16 cellular contexts compared by ENCODE assay signal in the genomic region with DNA sequence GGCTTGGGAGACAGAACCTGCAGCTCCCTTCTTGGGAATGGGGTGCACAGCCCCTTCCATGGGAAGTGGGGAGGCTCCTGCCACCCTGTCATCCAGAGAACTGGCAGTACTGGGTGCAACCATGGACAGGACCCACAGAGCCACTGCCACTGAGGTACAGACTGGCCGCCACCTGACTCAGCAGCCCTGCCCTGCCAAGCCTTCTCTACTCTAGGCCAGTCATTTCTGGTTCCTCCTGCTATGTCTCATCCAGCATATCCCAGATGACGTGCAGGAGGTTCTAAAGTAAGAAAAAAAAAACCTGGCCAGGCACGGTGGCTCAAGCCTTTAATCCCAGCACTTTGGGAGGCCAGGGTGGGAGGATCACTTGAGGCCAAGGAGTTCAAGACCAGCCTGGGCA.
DNase-seq lines count a peak whose midpoint lies in the region; ATAC-seq and FAIRE-seq lines count a peak whose summit lies in the region.
"Had no signal": no experiment of that assay in that cellular context is flagged by ENCODE, and none has a peak within 500 bp of the region (broad histone marks: within the 10 kb centered on the region; RNA-seq: fewer than 3 reads in every experiment).

No MANE protein-coding gene starts in this region.

- no peak overlapping the region for H3K27ac Mint-ChIP-seq in activated T-helper 17 cell treated with anti-CD3 and anti-CD28 coated beads, Interleukin-2, amount 50 U/mL, for 72 hours
- H3K27ac Mint-ChIP-seq in activated naive CD4-positive, alpha-beta T cell treated with anti-CD3 and anti-CD28 coated beads, Interleukin-2, amount 10 ng/mL, durations not matched to agents 7 days and 5 days: no peak overlapping the region

- H3K36me3 ChIP-seq in GM23248 (ENCODE audit: low read depth): no peaks in the 10 kb centered on the region

- no peak overlapping the region for H2AFZ ChIP-seq in GM23248

- H4K20me1 ChIP-seq in GM23248 (ENCODE audit: insufficient read depth): no peaks in the 10 kb centered on the region

- no peak overlapping the region for H3K4me3 ChIP-seq in GM23248
- H3K4me3 ChIP-seq: A549 had no signal

- DNase-seq in GM23248 (peak; percentile 32), urothelium cell line (ENCODE audit: low spot score) (no peak)
- no peak for DNase-seq in activated naive CD4-positive, alpha-beta T cell treated with anti-CD3 and anti-CD28 coated beads, Interleukin-2, amount 10 ng/mL, durations not matched to agents 7 days and 5 days
- DNase-seq: BE2C; Caco-2; CD8-positive, alpha-beta memory T cell; DND-41; GDM1; HCEC 1CT had no signal

- no peaks in the 10 kb centered on the region for H3K4me1 ChIP-seq in GM23248 (ENCODE audit: insufficient read depth)
- H3K4me1 ChIP-seq: A549, BE2C, Caco-2 had no signal

- no peaks in the 10 kb centered on the region for H3F3A ChIP-seq in GM23248 (ENCODE audit: insufficient read depth)

- H3K4me1 Mint-ChIP-seq in activated T-helper 17 cell treated with anti-CD3 and anti-CD28 coated beads, Interleukin-2, amount 50 U/mL, for 72 hours: peaks cover 13% of the 10 kb centered on the region
- peaks cover 33% of the 10 kb centered on the region for H3K4me1 Mint-ChIP-seq in activated naive CD4-positive, alpha-beta T cell treated with anti-CD3 and anti-CD28 coated beads, Interleukin-2, amount 10 ng/mL, durations not matched to agents 7 days and 5 days

- H3K9me3 Mint-ChIP-seq in activated T-helper 17 cell treated with anti-CD3 and anti-CD28 coated beads, Interleukin-2, amount 50 U/mL, for 72 hours: no peaks in the 10 kb centered on the region
- H3K9me3 Mint-ChIP-seq in activated naive CD4-positive, alpha-beta T cell treated with anti-CD3 and anti-CD28 coated beads, Interleukin-2, amount 10 ng/mL, durations not matched to agents 7 days and 5 days: no peaks in the 10 kb centered on the region
- H3K9me3 Mint-ChIP-seq: CD8-positive, alpha-beta memory T cell had no signal

- no peak overlapping the region for H3K9ac ChIP-seq in GM23248

- in situ Hi-C loops in GM23248 (cut with MboI): no loop called here

- peak; percentile 48 for ATAC-seq in activated T-helper 17 cell treated with anti-CD3 and anti-CD28 coated beads, Interleukin-2, amount 50 U/mL, for 72 hours (replicated peaks)
- peak; percentile 87 for ATAC-seq in esophagus mucosa
- no peak for ATAC-seq in GM18909 (IDR thresholded peaks at IDR 0.05; ENCODE audit: poor library complexity, unreplicated experiment)
- ATAC-seq in GM19395 (IDR thresholded peaks at IDR 0.05; ENCODE audit: unreplicated experiment): no peak
- ATAC-seq: A549 had no signal

- H3K9me3 ChIP-seq in GM23248 (ENCODE audit: low read depth): no peaks in the 10 kb centered on the region
- H3K9me3 ChIP-seq: A549, BE2C, Caco-2 had no signal

- no peaks in the 10 kb centered on the region for H3K9me2 ChIP-seq in GM23248 (ENCODE audit: insufficient read depth)

- FAIRE-seq in urothelium cell line (lab: Jason Lieb, UNC): peak; percentile 46
- FAIRE-seq: A549, GM12892, GM19239 had no signal

- H3K36me3 Mint-ChIP-seq in activated T-helper 17 cell treated with anti-CD3 and anti-CD28 coated beads, Interleukin-2, amount 50 U/mL, for 72 hours (ENCODE audit: low read depth): peaks cover 71% of the 10 kb centered on the region
- H3K36me3 Mint-ChIP-seq in activated naive CD4-positive, alpha-beta T cell treated with anti-CD3 and anti-CD28 coated beads, Interleukin-2, amount 10 ng/mL, durations not matched to agents 7 days and 5 days: peaks cover 42% of the 10 kb centered on the region

- no peaks in the 10 kb centered on the region for H3K27me3 Mint-ChIP-seq in activated T-helper 17 cell treated with anti-CD3 and anti-CD28 coated beads, Interleukin-2, amount 50 U/mL, for 72 hours
- no peaks in the 10 kb centered on the region for H3K27me3 Mint-ChIP-seq in activated naive CD4-positive, alpha-beta T cell treated with anti-CD3 and anti-CD28 coated beads, Interleukin-2, amount 10 ng/mL, durations not matched to agents 7 days and 5 days
- H3K27me3 Mint-ChIP-seq: CD8-positive, alpha-beta memory T cell had no signal

- CTCF ChIA-PET in activated naive CD4-positive, alpha-beta T cell treated with anti-CD3 and anti-CD28 coated beads, Interleukin-2, amount 10 ng/mL, durations not matched to agents 7 days and 5 days (lab: Charles Lee): interaction anchor here (0.9 kb wide), 1 partner anchor 732 kb away, joined by 3 read pairs; no protein-coding TSS in a partner anchor

- no peak overlapping the region for H3K4me2 ChIP-seq in GM23248 (ENCODE audit: unreplicated experiment)
- H3K4me2 ChIP-seq: A549 had no signal

- H3K27ac ChIP-seq in GM23248: no peak overlapping the region
- H3K27ac ChIP-seq: A549 had no signal

- H3K4me3 Mint-ChIP-seq in activated T-helper 17 cell treated with anti-CD3 and anti-CD28 coated beads, Interleukin-2, amount 50 U/mL, for 72 hours: no peak overlapping the region
- no peak overlapping the region for H3K4me3 Mint-ChIP-seq in activated naive CD4-positive, alpha-beta T cell treated with anti-CD3 and anti-CD28 coated beads, Interleukin-2, amount 10 ng/mL, durations not matched to agents 7 days and 5 days

- no peaks in the 10 kb centered on the region for H3K79me2 ChIP-seq in GM23248 (ENCODE audit: insufficient read depth)

- 78 to 84% methylated on average over 3 of the region's 3 CpGs for WGBS in GM23248 (ENCODE audit: low coverage in 1 of 2, low lambda C conversion rate in 2 of 2, missing lambda C conversion rate in 2 of 2), 2 experiments

- no peaks in the 10 kb centered on the region for H3K27me3 ChIP-seq in GM23248 (replicated peaks; ENCODE audit: insufficient read depth)
- H3K27me3 ChIP-seq: BE2C had no signal

Comparison
In these comparisons a context has a peak if more than half of its experiments do, and no peak if none do; other contexts are left out.
1. ATAC-seq: peak in activated T-helper 17 cell treated with anti-CD3 and anti-CD28 coated beads, Interleukin-2, amount 50 U/mL, for 72 hours (single experiment) and esophagus mucosa (single experiment); none in GM18909 (single experiment) and GM19395 (single experiment).